In genomic region chr7:75155316-75155715, GRCh38 we compare ENCODE assay signal across 6 cellular contexts.
A peak's percentile ranks its signal among the peaks of the same experiment; 100 is the strongest.
DNase-seq lines count a peak whose midpoint lies in the region; ATAC-seq and TF ChIP-seq lines count a peak whose summit lies in the region.
"Not testable (repeated sequence)": the region's sequence is repeated elsewhere in the genome, so short reads cannot be mapped to it uniquely, and the experiment has no call there.

No MANE protein-coding gene starts in this region.

- not testable (repeated sequence) for H3K4me1 Mint-ChIP-seq in CD14-positive monocyte; activated CD4-positive, alpha-beta T cell treated with anti-CD3 and anti-CD28 coated beads, Interleukin-2, amount 10 ng/mL, durations not matched to agents 7 days and 5 days

- not testable (repeated sequence) for H2AFZ ChIP-seq in Karpas-422 (ENCODE audit: low read length)

- H3K9me3 ChIP-seq in Karpas-422 (ENCODE audit: low read length); right cardiac atrium (ENCODE audit: control insufficient read depth, low read length); neutrophil: not testable (repeated sequence)

- not testable (repeated sequence) for H3K9ac ChIP-seq in Karpas-422 (ENCODE audit: low read length)

- not testable (repeated sequence) for H3K4me3 Mint-ChIP-seq in CD14-positive monocyte; activated CD4-positive, alpha-beta T cell treated with anti-CD3 and anti-CD28 coated beads, Interleukin-2, amount 10 ng/mL, durations not matched to agents 7 days and 5 days

- H3K9me2 ChIP-seq in Karpas-422 (replicated peaks; ENCODE audit: insufficient read depth, low read length) = not testable (repeated sequence)

- intact Hi-C loops in CD14-positive monocyte (cut with micrococcal nuclease); right cardiac atrium (cut with DNase I): not testable (repeated sequence)

- H3K4me2 ChIP-seq in Karpas-422 (ENCODE audit: low read depth, low read length, poor library complexity, severe bottlenecking) = not testable (repeated sequence)

- H3K27ac Mint-ChIP-seq in CD14-positive monocyte = peak overlapping the region; percentile 77 to 96 (median 87)
- peak overlapping the region; percentile 60 for H3K27ac Mint-ChIP-seq in activated CD4-positive, alpha-beta T cell treated with anti-CD3 and anti-CD28 coated beads, Interleukin-2, amount 10 ng/mL, durations not matched to agents 7 days and 5 days

- H3K27me3 ChIP-seq in Karpas-422 (ENCODE audit: low read length); right cardiac atrium (ENCODE audit: control insufficient read depth, insufficient read depth); neutrophil: not testable (repeated sequence)

- not testable (repeated sequence) for H3K27ac ChIP-seq in Karpas-422 (ENCODE audit: low read length); right cardiac atrium (ENCODE audit: low read length)
- peak overlapping the region; percentile 85 for H3K27ac ChIP-seq in neutrophil

- not testable (repeated sequence) for H3K27me3 Mint-ChIP-seq in CD14-positive monocyte (ENCODE audit: low read depth in 3 of 3); activated CD4-positive, alpha-beta T cell treated with anti-CD3 and anti-CD28 coated beads, Interleukin-2, amount 10 ng/mL, durations not matched to agents 7 days and 5 days

- H3K36me3 ChIP-seq in Karpas-422 (ENCODE audit: insufficient read depth, low read length); neutrophil: not testable (repeated sequence)

- CTCF ChIA-PET in activated CD4-positive, alpha-beta T cell treated with anti-CD3 and anti-CD28 coated beads, Interleukin-2, amount 10 ng/mL, durations not matched to agents 7 days and 5 days (lab: Charles Lee) = not testable (repeated sequence)

- not testable (repeated sequence) for TF ChIP-seq CTCF in CD14-positive monocyte (IDR thresholded peaks at IDR 0.05); neutrophil (IDR thresholded peaks at IDR 0.05)

- H3K79me2 ChIP-seq in Karpas-422 (ENCODE audit: low read length) = not testable (repeated sequence)

- H3K4me3 ChIP-seq in Karpas-422 (ENCODE audit: low read length); right cardiac atrium (ENCODE audit: low read length): not testable (repeated sequence)
- peak overlapping the region in 1 of 2 experiments; percentile 41 for H3K4me3 ChIP-seq in neutrophil (ENCODE audit: low read depth in 1 of 2, low read length in 1 of 2)

- ATAC-seq in right cardiac atrium = not testable (repeated sequence)

- H3K9me3 Mint-ChIP-seq in CD14-positive monocyte; activated CD4-positive, alpha-beta T cell treated with anti-CD3 and anti-CD28 coated beads, Interleukin-2, amount 10 ng/mL, durations not matched to agents 7 days and 5 days: not testable (repeated sequence)

- WGBS in right cardiac atrium = 81% methylated on average over 6 of the region's 9 CpGs

- H4K20me1 ChIP-seq in Karpas-422 (ENCODE audit: insufficient read depth, low read depth, low read length) = not testable (repeated sequence)

- not testable (repeated sequence) for H3K36me3 Mint-ChIP-seq in CD14-positive monocyte; activated CD4-positive, alpha-beta T cell treated with anti-CD3 and anti-CD28 coated beads, Interleukin-2, amount 10 ng/mL, durations not matched to agents 7 days and 5 days (ENCODE audit: low read depth)

- not testable (repeated sequence) for H3K4me1 ChIP-seq in Karpas-422 (ENCODE audit: low read length); right cardiac atrium (ENCODE audit: control insufficient read depth, insufficient read depth, low read length)
- H3K4me1 ChIP-seq in neutrophil (ENCODE audit: control insufficient read depth in 1 of 2, insufficient read depth in 1 of 2, low read depth in 1 of 2, low read length in 1 of 2) = peaks cover 8 to 13% of the 10 kb centered on the region in 2 experiments

- POLR2A ChIA-PET in activated CD4-positive, alpha-beta T cell treated with anti-CD3 and anti-CD28 coated beads, Interleukin-2, amount 10 ng/mL, durations not matched to agents 7 days and 5 days (lab: Charles Lee) = not testable (repeated sequence)

- DNase-seq in CD14-positive monocyte (ENCODE audit: low spot score) = peak; percentile 56
- peak; percentile 24 for DNase-seq in CMK (ENCODE audit: low read depth)
- DNase-seq in Karpas-422 = peak; percentile 32
- DNase-seq in activated CD4-positive, alpha-beta T cell treated with anti-CD3 and anti-CD28 coated beads, Interleukin-2, amount 10 ng/mL, durations not matched to agents 7 days and 5 days = peak; percentile 5
- peak in 2 of 3 donors; percentile 10 to 14 for DNase-seq in right cardiac atrium

Comparison
In these comparisons a context has a peak if more than half of its experiments do, and no peak if none do; other contexts are left out.
1. DNase-seq: peak in every context shown above with its lines; median percentile 56 in CD14-positive monocyte; 32 in Karpas-422; 24 in CMK; 12 in right cardiac atrium; 5 in activated CD4-positive, alpha-beta T cell treated with anti-CD3 and anti-CD28 coated beads, Interleukin-2, amount 10 ng/mL, durations not matched to agents 7 days and 5 days.